10 cellular contexts compared by ENCODE assay signal in genomic region chr12:54497883-54498282, GRCh38. TPM values are rescaled to one million over a fixed set of nuclear protein-coding genes. Genes with fewer than 3 reads are reported as not detected.
DNase-seq lines count a peak whose midpoint lies in the region; ATAC-seq, FAIRE-seq and TF ChIP-seq lines count a peak whose summit lies in the region.
"Had no signal": no experiment of that assay in that cellular context is flagged by ENCODE, and none has a peak within 500 bp of the region (broad histone marks: within the 10 kb centered on the region; RNA-seq: fewer than 3 reads in every experiment).

No MANE protein-coding gene starts in this region.

- H3K27me3 Mint-ChIP-seq in activated naive CD8-positive, alpha-beta T cell treated with anti-CD3 and anti-CD28 coated beads for 36 hours, result no peaks in the 10 kb centered on the region
- no peaks in the 10 kb centered on the region for H3K27me3 Mint-ChIP-seq in glutamatergic neuron (ENCODE audit: unreplicated experiment)

- H3K4me1 Mint-ChIP-seq in activated naive CD8-positive, alpha-beta T cell treated with anti-CD3 and anti-CD28 coated beads for 36 hours, result peaks cover 35% of the 10 kb centered on the region
- H3K4me1 Mint-ChIP-seq in glutamatergic neuron (ENCODE audit: low read depth, unreplicated experiment), result no peaks in the 10 kb centered on the region

- FAIRE-seq in small intestine (lab: Jason Lieb, UNC), result no peak

- H3K27ac ChIP-seq in small intestine (ENCODE audit: low read depth in 1 of 2, low read length in 1 of 2), result peak overlapping the region in 1 of 2 donors; percentile 72

- H3K4me1 ChIP-seq in small intestine (ENCODE audit: control insufficient read depth in 2 of 2, insufficient read depth in 1 of 2, low read depth in 1 of 2, low read length in 1 of 2), result no peaks in the 10 kb centered on the region

- TF ChIP-seq CTCF in glutamatergic neuron (IDR thresholded peaks at IDR 0.05; ENCODE audit: partially characterized antibody, unreplicated experiment), result no peak

- H3K4me3 ChIP-seq in small intestine (ENCODE audit: low read depth in 1 of 2, low read length in 2 of 2), result peak overlapping the region; percentile 20 to 39

- peaks cover 15% of the 10 kb centered on the region for H3K36me3 Mint-ChIP-seq in activated naive CD8-positive, alpha-beta T cell treated with anti-CD3 and anti-CD28 coated beads for 36 hours
- H3K36me3 Mint-ChIP-seq in glutamatergic neuron (ENCODE audit: unreplicated experiment), result no peaks in the 10 kb centered on the region

- peak overlapping the region; percentile 95 for H3K27ac Mint-ChIP-seq in activated naive CD8-positive, alpha-beta T cell treated with anti-CD3 and anti-CD28 coated beads for 36 hours
- no peak overlapping the region for H3K27ac Mint-ChIP-seq in glutamatergic neuron (ENCODE audit: unreplicated experiment)

- peak overlapping the region; percentile 95 for H3K4me3 Mint-ChIP-seq in activated naive CD8-positive, alpha-beta T cell treated with anti-CD3 and anti-CD28 coated beads for 36 hours
- no peak overlapping the region for H3K4me3 Mint-ChIP-seq in glutamatergic neuron (ENCODE audit: unreplicated experiment)

- no peaks in the 10 kb centered on the region for H3K27me3 ChIP-seq in small intestine (ENCODE audit: control insufficient read depth in 2 of 2, insufficient read depth in 2 of 2, low read length in 2 of 2)

- DNase-seq in NOMO-1 (lab: John Stamatoyannopoulos, UW; ENCODE audit: unreplicated experiment in 2 of 2) (peak; percentile 30 to 37), NOMO-1 treated with dmso at 0.1 percent for 144 hours (lab: John Stamatoyannopoulos, UW; ENCODE audit: unreplicated experiment) (no peak), small intestine (no peak), glutamatergic neuron (no peak), NAMALWA (ENCODE audit: low spot score) (no peak), GOT3 (lab: John Stamatoyannopoulos, UW) (no peak)
- no peak for DNase-seq in activated naive CD8-positive, alpha-beta T cell treated with anti-CD3 and anti-CD28 coated beads for 36 hours
- DNase-seq: 8988T had no signal

- H3K9me3 Mint-ChIP-seq in activated naive CD8-positive, alpha-beta T cell treated with anti-CD3 and anti-CD28 coated beads for 36 hours, result no peaks in the 10 kb centered on the region
- H3K9me3 Mint-ChIP-seq in glutamatergic neuron (ENCODE audit: unreplicated experiment), result peaks cover under 1% of the 10 kb centered on the region

- ATAC-seq in HG02973 (IDR thresholded peaks at IDR 0.05; ENCODE audit: unreplicated experiment), result peak; percentile 2
- ATAC-seq: SK-N-SH treated with all-trans-retinoic acid at 6 μM for 48 hours had no signal

- 40 to 63% (median 58%) methylated on average over 2 of the region's 2 CpGs for WGBS in small intestine, 3 donors

- no peaks in the 10 kb centered on the region for H3K9me3 ChIP-seq in small intestine (ENCODE audit: control insufficient read depth, low read depth)

- no peaks in the 10 kb centered on the region for H3K36me3 ChIP-seq in small intestine (ENCODE audit: control insufficient read depth in 2 of 2, insufficient read depth in 2 of 2, low read length in 2 of 2)

RNA-seq across cellular contexts. Expression of gene NCKAP1L, which starts 0.3 kb away (rescaled TPM):
- 10 to 100 TPM; 72.6 to 73.1 TPM for total RNA-seq in activated naive CD8-positive, alpha-beta T cell treated with anti-CD3 and anti-CD28 coated beads for 36 hours
- 1 to 10 TPM; 1.3 to 5.0 (median 4.6) TPM for polyA plus RNA-seq in small intestine
- not detected for total RNA-seq in glutamatergic neuron (ENCODE audit: unreplicated experiment)

RNA-seq across cellular contexts. Expression of gene GTSF1, which starts 24.5 kb away (rescaled TPM):
- 1 to 10 TPM; 7.8 to 9.6 TPM for total RNA-seq in activated naive CD8-positive, alpha-beta T cell treated with anti-CD3 and anti-CD28 coated beads for 36 hours
- 1 to 10 TPM in 1 of 3 donors, under 1 TPM in 1, not detected in 1; 0.45 to 1.9 TPM for polyA plus RNA-seq in small intestine
- not detected for total RNA-seq in glutamatergic neuron (ENCODE audit: unreplicated experiment)

RNA-seq across cellular contexts. Expression of gene PDE1B, which starts 51.5 kb away (rescaled TPM):
- total RNA-seq in activated naive CD8-positive, alpha-beta T cell treated with anti-CD3 and anti-CD28 coated beads for 36 hours, result 10 to 100 TPM in 1 of 2 experiments, 1 to 10 TPM in 1; 9.6 to 10.7 TPM
- polyA plus RNA-seq in small intestine, result 1 to 10 TPM in 2 of 3 donors, under 1 TPM in 1; 0.67 to 4.8 (median 3.2) TPM
- total RNA-seq in glutamatergic neuron (ENCODE audit: unreplicated experiment), result 0.39 TPM

Comparison
In these comparisons a context has a peak if more than half of its experiments do, and no peak if none do; other contexts are left out.
1. DNase-seq: peak in NOMO-1 (2 of 2); none in NOMO-1 treated with dmso at 0.1 percent for 144 hours (single experiment), activated naive CD8-positive, alpha-beta T cell treated with anti-CD3 and anti-CD28 coated beads for 36 hours (single experiment), small intestine (single experiment), glutamatergic neuron (single experiment), NAMALWA (single experiment) and GOT3 (single experiment).
2. RNA of gene NCKAP1L, which starts 0.3 kb away (total RNA-seq): 72.6 to 73.1 TPM in activated naive CD8-positive, alpha-beta T cell treated with anti-CD3 and anti-CD28 coated beads for 36 hours; not detected in glutamatergic neuron (single experiment); every median in the first group is over 10 times any median in the second.